Comparison of ENCODE assay signal across 8 cellular contexts in genomic region chr19:11505504-11506100, GRCh38. TPM values are rescaled to one million over a fixed set of nuclear protein-coding genes. Genes with fewer than 3 reads are reported as not detected.
DNase-seq lines count a peak whose midpoint lies in the region; ATAC-seq and TF ChIP-seq lines count a peak whose summit lies in the region.

ZNF653 (minus strand) TSS chr19:11505839; CDS start chr19:11505786, 53 bp downstream.

- H3K4me1 ChIP-seq in adrenal gland (replicated peaks in 1 of 2) (peaks cover 5 to 12% of the 10 kb centered on the region in 2 donors), left ventricle myocardium inferior (peaks cover 17% of the 10 kb centered on the region), prostate gland (replicated peaks) (peaks cover 6% of the 10 kb centered on the region), urinary bladder (ENCODE audit: insufficient read depth) (no peaks in the 10 kb centered on the region)

- 0 to 1% (median 1%) methylated on average over 16 to 65 of the region's 65 CpGs; no CpG with 5 or more reads in 1 of the 4 donors for WGBS in adrenal gland, 4 donors
- WGBS in prostate gland, result under 1% methylated on average over 55 of the region's 65 CpGs
- WGBS in urinary bladder, result under 1% methylated on average over 65 of the region's 65 CpGs

- ATAC-seq in HG02852 (IDR thresholded peaks at IDR 0.05; ENCODE audit: unreplicated experiment), result peak; percentile 40

- peak; percentile 99 for DNase-seq in GM13977 (ENCODE audit: low spot score)
- DNase-seq in NCI-H146 (lab: John Stamatoyannopoulos, UW), result peak; percentile 98
- DNase-seq in adrenal gland, result peak; percentile 94 to 97 (median 95)
- DNase-seq in left ventricle myocardium inferior, result peak; percentile 92
- DNase-seq in prostate gland (ENCODE audit: low spot score), result peak; percentile 91

- H3K27me3 ChIP-seq in adrenal gland, result no peaks in the 10 kb centered on the region
- H3K27me3 ChIP-seq in left ventricle myocardium inferior (ENCODE audit: low read depth), result no peaks in the 10 kb centered on the region
- H3K27me3 ChIP-seq in prostate gland (replicated peaks; ENCODE audit: insufficient read depth), result no peaks in the 10 kb centered on the region

- TF ChIP-seq CTCF in GM13977 (IDR thresholded peaks at IDR 0.05; ENCODE audit: extremely low read depth, insufficient read depth, missing control alignments) (no peak), adrenal gland (IDR thresholded peaks at IDR 0.05) (no peak), left ventricle myocardium inferior (IDR thresholded peaks at IDR 0.05; ENCODE audit: borderline replicate concordance) (no peak), prostate gland (IDR thresholded peaks at IDR 0.05) (no peak)

- intact Hi-C loops in T-helper 1 cell treated with Interleukin-12 subunit alpha and Interleukin-12 subunit beta and Interleukin-4 antibody, amounts not matched to agents 30 ng/mL and 1 ng/mL, for 36 hours (cut with micrococcal nuclease), result loop anchor here (1.0 to 10.0 kb wide), 14 partner anchors 9 to 1401 kb away; partner anchors contain the start of genes ANGPTL6, CCDC159, CDC37 and ECSIT
- intact Hi-C loops in adrenal gland (cut with DNase I), result no loop called here
- intact Hi-C loops in left ventricle myocardium inferior (cut with micrococcal nuclease), result no loop called here
- intact Hi-C loops in prostate gland (cut with DNase I), result no loop called here

- H3K9me3 ChIP-seq in adrenal gland (replicated peaks in 1 of 3) (no peaks in the 10 kb centered on the region), left ventricle myocardium inferior (replicated peaks) (no peaks in the 10 kb centered on the region), prostate gland (no peaks in the 10 kb centered on the region)

- no peaks in the 10 kb centered on the region for H3K36me3 ChIP-seq in adrenal gland (replicated peaks in 1 of 2)
- H3K36me3 ChIP-seq in left ventricle myocardium inferior, result peaks cover 8% of the 10 kb centered on the region
- H3K36me3 ChIP-seq in prostate gland, result no peaks in the 10 kb centered on the region
- no peaks in the 10 kb centered on the region for H3K36me3 ChIP-seq in urinary bladder (ENCODE audit: insufficient read depth)

- peak in 1 of 2 donors; percentile 59 for TF ChIP-seq POLR2A in adrenal gland (IDR thresholded peaks at IDR 0.05)
- TF ChIP-seq POLR2A in prostate gland (IDR thresholded peaks at IDR 0.05), result peak; percentile 29

- H3K4me3 ChIP-seq in adrenal gland (peak within 1 kb of the TSS; percentile 28 to 87 (median 72)), left ventricle myocardium inferior (peak within 1 kb of the TSS; percentile 83), prostate gland (peak within 1 kb of the TSS; percentile 90), urinary bladder (ENCODE audit: low read depth, low read length) (peak within 1 kb of the TSS; percentile 91)

- in situ Hi-C loops in GM13977 (cut with MboI; ENCODE audit: low pct_unique_long_range_greater_than_20kb, low sequenced_read_pairs, unreplicated experiment), result no loop called here

- H3K27ac ChIP-seq in adrenal gland (peak within 1 kb of the TSS; percentile 67 to 94 (median 90)), left ventricle myocardium inferior (replicated peaks) (peak within 1 kb of the TSS; percentile 96), prostate gland (peak within 1 kb of the TSS; percentile 90 to 95), urinary bladder (ENCODE audit: low read depth) (peak within 1 kb of the TSS; percentile 90)

RNA-seq across cellular contexts. Expression of gene ZNF653, which starts in this region (rescaled TPM):
- 18.2 and 20.0 TPM in 2 replicates for total RNA-seq in T-helper 1 cell treated with Interleukin-12 subunit alpha and Interleukin-12 subunit beta and Interleukin-4 antibody, amounts not matched to agents 30 ng/mL and 1 ng/mL, for 36 hours
- total RNA-seq in adrenal gland, result 10 to 100 TPM in 6 of 8 donors, 1 to 10 TPM in 2; 7.5 to 18.4 (median 11.7) TPM
- 10 to 100 TPM in 2 of 3 donors, 1 to 10 TPM in 1; 5.1 to 37.7 (median 23.2) TPM for polyA plus RNA-seq in adrenal gland
- 4.2 TPM for total RNA-seq in left ventricle myocardium inferior
- total RNA-seq in prostate gland, result 10 to 100 TPM; 11.2 to 25.8 TPM
- 4.5 TPM for total RNA-seq in urinary bladder
- polyA plus RNA-seq in urinary bladder, result 9.8 TPM

Comparison
In these comparisons a context has a peak if more than half of its experiments do, and no peak if none do; other contexts are left out.
1. Peak in every context shown above with its lines: DNase-seq, ATAC-seq, H3K4me3 ChIP-seq and H3K27ac ChIP-seq.